ENCODE assay signal across 14 cellular contexts in the genomic region with DNA sequence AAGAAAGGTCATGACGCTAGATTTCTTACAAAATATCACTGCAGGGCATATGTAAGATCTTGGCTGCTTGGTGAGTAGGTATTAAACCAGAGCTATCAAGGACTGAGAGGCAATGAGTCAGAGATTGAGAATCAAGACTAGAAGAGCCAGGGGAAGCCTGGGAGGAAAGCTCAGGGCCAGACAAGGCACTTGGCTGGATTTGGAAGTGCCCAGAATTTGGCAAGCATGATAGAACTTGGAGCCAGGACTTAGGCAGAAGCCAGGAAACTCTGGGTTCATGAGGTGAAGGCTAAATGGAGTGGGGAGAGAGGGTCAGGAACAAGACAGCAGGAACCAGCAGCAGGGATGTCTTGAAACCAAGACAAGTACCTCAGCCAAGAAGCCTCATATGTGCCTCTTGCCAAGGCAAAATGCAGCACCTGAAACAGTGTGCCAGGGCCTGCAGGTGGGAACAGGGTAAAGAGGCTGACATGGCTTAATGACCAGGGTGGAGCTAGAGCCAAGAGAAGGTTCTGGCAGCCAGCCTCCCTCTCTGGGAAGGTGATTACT. TPM values are rescaled to one million over a fixed set of nuclear protein-coding genes. Genes with fewer than 3 reads are reported as not detected.
DNase-seq lines count a peak whose midpoint lies in the region; ATAC-seq and TF ChIP-seq lines count a peak whose summit lies in the region.
"Had no signal": no experiment of that assay in that cellular context is flagged by ENCODE, and none has a peak within 500 bp of the region (broad histone marks: within the 10 kb centered on the region; RNA-seq: fewer than 3 reads in every experiment).

No MANE protein-coding gene starts in this region.

- no peak overlapping the region for H3K4me3 ChIP-seq in adipocyte (ENCODE audit: low read length)
- no peak overlapping the region for H3K4me3 ChIP-seq in fibroblast of the aortic adventitia (ENCODE audit: low read depth, low read length)
- H3K4me3 ChIP-seq: gastrocnemius medialis had no signal

- H3K9me3 ChIP-seq in adipocyte (ENCODE audit: control insufficient read depth, low read length) = no peaks in the 10 kb centered on the region
- H3K9me3 ChIP-seq: gastrocnemius medialis had no signal

- peak; percentile 45 for DNase-seq in HCEC 1CT
- peak; percentile 64 for DNase-seq in adipocyte (ENCODE audit: low read depth)
- peak; percentile 86 for DNase-seq in fibroblast of the aortic adventitia (ENCODE audit: low read depth)
- DNase-seq in sciatic nerve (ENCODE audit: low spot score) = no peak
- no peak for DNase-seq in NCI-H748 (lab: John Stamatoyannopoulos, UW; ENCODE audit: unreplicated experiment)
- DNase-seq: DMS53; gastrocnemius medialis; NK-92 treated with Interleukin-12 subunit alpha and Interleukin-12 subunit beta, amount 100 ng/mL, for 24 hours; stimulated activated naive CD8-positive, alpha-beta T cell treated with anti-CD3 and anti-CD28 coated beads, Interleukin-15, Interleukin-2, amounts not matched to agents 100 U/mL and 50 U/mL, for 24 hours had no signal

- intact Hi-C loops in sciatic nerve (cut with DNase I) = no loop called here

- H3K4me1 ChIP-seq in adipocyte (ENCODE audit: control insufficient read depth, insufficient read depth, low read length) = peaks cover 17% of the 10 kb centered on the region
- H3K4me1 ChIP-seq: gastrocnemius medialis had no signal

- TF ChIP-seq CTCF in fibroblast of the aortic adventitia (IDR thresholded peaks at IDR 0.05; ENCODE audit: insufficient read depth, low read length) = no peak

- no peak overlapping the region for H3K9ac ChIP-seq in adipocyte (ENCODE audit: low read length)

- ATAC-seq in sciatic nerve (peak; percentile 44), GM19452 (IDR thresholded peaks at IDR 0.05; ENCODE audit: unreplicated experiment) (no peak), HG02678 (IDR thresholded peaks at IDR 0.05; ENCODE audit: unreplicated experiment) (no peak), HG03460 (IDR thresholded peaks at IDR 0.05; ENCODE audit: unreplicated experiment) (no peak)
- ATAC-seq: stimulated activated naive CD8-positive, alpha-beta T cell treated with anti-CD3 and anti-CD28 coated beads, Interleukin-15, Interleukin-2, amounts not matched to agents 100 U/mL and 50 U/mL, for 24 hours had no signal

- no peaks in the 10 kb centered on the region for H3K36me3 ChIP-seq in adipocyte (ENCODE audit: control insufficient read depth, insufficient read depth, low read length, severe bottlenecking)
- H3K36me3 ChIP-seq: gastrocnemius medialis had no signal

- no peaks in the 10 kb centered on the region for H3K27me3 ChIP-seq in adipocyte (replicated peaks; ENCODE audit: control insufficient read depth, insufficient read depth, low read length)
- H3K27me3 ChIP-seq: gastrocnemius medialis had no signal

RNA-seq across cellular contexts. Expression of gene PTHLH, which starts 49.9 kb away (rescaled TPM):
- total RNA-seq in fibroblast of the aortic adventitia (ENCODE audit: low replicate concordance) = 1.6 and 4.3 TPM in 2 replicates
- total RNA-seq in sciatic nerve = 8.3 TPM
- total RNA-seq: mononuclear cell; T-helper 2 cell treated with Interferon-gamma antibody and Interleukin-4, amounts not matched to agents 100 ng/mL and 5 ng/mL, for 36 hours had no signal

Comparison
In these comparisons a context has a peak if more than half of its experiments do, and no peak if none do; other contexts are left out.
1. DNase-seq: peak in HCEC 1CT (single experiment), adipocyte (single experiment) and fibroblast of the aortic adventitia (single experiment); none in sciatic nerve (single experiment) and NCI-H748 (single experiment).